In the genomic region with DNA sequence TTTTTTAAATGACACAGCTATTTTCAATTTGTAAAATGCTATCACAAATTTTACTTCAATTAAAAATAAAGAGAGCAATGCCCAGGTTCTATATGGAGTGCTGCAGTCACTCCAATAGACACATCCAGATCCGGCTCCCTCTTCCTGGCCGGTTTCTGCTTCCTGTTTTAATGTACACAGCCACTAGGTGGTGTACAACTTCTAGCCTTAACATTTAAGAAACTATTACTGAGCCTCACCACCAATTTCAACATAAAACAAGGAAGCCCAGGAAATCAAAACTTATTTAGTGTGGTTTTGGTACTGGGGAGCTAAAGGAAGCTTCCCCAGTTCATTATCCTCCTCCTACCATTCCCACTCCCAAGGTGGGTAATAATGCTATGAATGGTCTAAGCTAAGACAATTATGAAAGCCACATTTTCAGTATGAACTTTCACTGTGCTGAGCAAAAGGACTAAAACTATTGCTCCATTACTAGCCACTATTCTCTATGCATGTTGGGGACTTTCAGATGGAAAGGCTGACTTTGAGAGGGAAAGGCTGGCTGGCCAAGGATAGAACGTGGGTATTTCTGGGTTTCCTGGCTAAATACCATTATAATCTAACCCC, we compare ENCODE assay signal across 8 cellular contexts. TPM values are rescaled to one million over a fixed set of nuclear protein-coding genes. Genes with fewer than 3 reads are reported as not detected.
DNase-seq lines count a peak whose midpoint lies in the region; ATAC-seq, FAIRE-seq and TF ChIP-seq lines count a peak whose summit lies in the region.

No MANE protein-coding gene starts in this region.

- no peak for TF ChIP-seq POLR2A in H54 (IDR thresholded peaks at IDR 0.05; ENCODE audit: low read depth, low read length)

- 19 to 23% methylated on average over 3 of the region's 3 CpGs for WGBS in lung, 2 donors

- peak overlapping the region in 5 of 11 experiments; percentile 4 to 35 (median 19); a peak in 8 of 22 replicates for H3K27ac ChIP-seq in BLaER1 treated with 17β-estradiol and CSF1 and Interleukin-3, amounts not matched to agents 10 nM and 100 nM
- H3K27ac ChIP-seq in VCaP (peak overlapping the region; percentile 4; the same call in 1 of the 2 replicates), dorsolateral prefrontal cortex (peak overlapping the region in 56 of 59 donors; percentile 24 to 91 (median 78)), lung (ENCODE audit: low read depth in 1 of 2, low read length in 1 of 2) (peak overlapping the region in 1 of 2 donors; percentile 9)

- FAIRE-seq in H54 (lab: Jason Lieb, UNC) = no peak

- TF ChIP-seq CTCF in VCaP (conservative IDR thresholded peaks at IDR 0.05) (peak; percentile 82), dorsolateral prefrontal cortex (IDR thresholded peaks at IDR 0.05 in 54 of 56, conservative IDR thresholded peaks at IDR 0.05 in 2 of 56; ENCODE audit: low read depth in 1 of 56, partially characterized antibody in 56 of 56) (peak; percentile 80 to 97 (median 88)), lung (IDR thresholded peaks at IDR 0.05; ENCODE audit: control extremely low read depth, extremely low read depth) (peak; percentile 62)

- H3K9ac ChIP-seq in BLaER1 treated with 17β-estradiol and CSF1 and Interleukin-3, amounts not matched to agents 10 nM and 100 nM = no peak overlapping the region

- peaks cover 0 to 5% (median 0%) of the 10 kb centered on the region in 11 experiments; a peak in 2 of 22 replicates for H3K9me3 ChIP-seq in BLaER1 treated with 17β-estradiol and CSF1 and Interleukin-3, amounts not matched to agents 10 nM and 100 nM (replicated peaks in 1 of 11)
- peaks cover 0 to 9% of the 10 kb centered on the region in 2 donors for H3K9me3 ChIP-seq in lung (ENCODE audit: control insufficient read depth in 2 of 2, insufficient read depth in 1 of 2, low read length in 1 of 2)

- peaks cover 0 to 12% (median 8%) of the 10 kb centered on the region in 10 experiments; a peak in 14 of 20 replicates for H3K4me1 ChIP-seq in BLaER1 treated with 17β-estradiol and CSF1 and Interleukin-3, amounts not matched to agents 10 nM and 100 nM
- peaks cover 0 to 3% of the 10 kb centered on the region in 2 donors for H3K4me1 ChIP-seq in lung (ENCODE audit: control insufficient read depth in 2 of 2, insufficient read depth in 2 of 2, low read length in 2 of 2)

- no peaks in the 10 kb centered on the region for H4K20me1 ChIP-seq in BLaER1 treated with 17β-estradiol and CSF1 and Interleukin-3, amounts not matched to agents 10 nM and 100 nM

- H3K36me3 ChIP-seq in BLaER1 treated with 17β-estradiol and CSF1 and Interleukin-3, amounts not matched to agents 10 nM and 100 nM = no peaks in the 10 kb centered on the region
- H3K36me3 ChIP-seq in lung (ENCODE audit: control insufficient read depth in 2 of 2, insufficient read depth in 2 of 2, low read length in 2 of 2) = peaks cover 18 to 25% of the 10 kb centered on the region in 2 donors

- 0 out of 22 replicates have a peak, but pooled peaks cover 0 to under 1% (median 0%) of the 10 kb centered on the region in 11 experiments for H3K27me3 ChIP-seq in BLaER1 treated with 17β-estradiol and CSF1 and Interleukin-3, amounts not matched to agents 10 nM and 100 nM
- H3K27me3 ChIP-seq in dorsolateral prefrontal cortex (no peaks in the 10 kb centered on the region), lung (ENCODE audit: control insufficient read depth, insufficient read depth) (no peaks in the 10 kb centered on the region)

- peak; percentile 87 for ATAC-seq in lung (ENCODE audit: insufficient read depth, low FRiP score)
- ATAC-seq in GM18873 (IDR thresholded peaks at IDR 0.05; ENCODE audit: low FRiP score, unreplicated experiment) = no peak

- H3K4me3 ChIP-seq in BLaER1 treated with 17β-estradiol and CSF1 and Interleukin-3, amounts not matched to agents 10 nM and 100 nM = no peak overlapping the region
- peak overlapping the region in 2 of 59 donors; percentile 2 to 11 for H3K4me3 ChIP-seq in dorsolateral prefrontal cortex
- no peak overlapping the region for H3K4me3 ChIP-seq in lung

- DNase-seq in H54 (ENCODE audit: insufficient read length, low spot score) (peak; percentile 42), NCI-H2196 (lab: John Stamatoyannopoulos, UW; ENCODE audit: unreplicated experiment) (peak; percentile 74), dorsolateral prefrontal cortex (peak in 4 of 10 donors; percentile 52 to 70 (median 62)), lung (ENCODE audit: low spot score) (peak; percentile 68), stromal cell of bone marrow (ENCODE audit: low read depth) (peak; percentile 65)

- H3K4me2 ChIP-seq in BLaER1 treated with 17β-estradiol and CSF1 and Interleukin-3, amounts not matched to agents 10 nM and 100 nM = peak overlapping the region in 7 of 11 experiments; percentile 17 to 36 (median 23); a peak in 9 of 22 replicates

- intact Hi-C loops in dorsolateral prefrontal cortex (cut with DNase I) = loop anchor here (1.0 to 10.0 kb wide), 5 partner anchors 45 to 223 kb away; no protein-coding TSS in a partner anchor

RNA-seq across cellular contexts. Expression of gene MTMR11, which starts 25.5 kb away (rescaled TPM):
- total RNA-seq in dorsolateral prefrontal cortex (10 to 100 TPM in 106 of 120 experiments, 1 to 10 TPM in 14; 5.4 to 32.3 (median 13.3) TPM), lung (10 to 100 TPM; 10.1 to 11.2 TPM)
- 1 to 10 TPM; 6.9 to 7.7 TPM for polyA plus RNA-seq in lung

RNA-seq across cellular contexts. Expression of gene SF3B4, which starts 34.5 kb away (rescaled TPM):
- total RNA-seq in dorsolateral prefrontal cortex = 10 to 100 TPM; 17.5 to 36.2 (median 25.7) TPM
- total RNA-seq in lung = 10 to 100 TPM; 19.6 to 48.1 TPM
- 10 to 100 TPM; 37.2 to 38.3 TPM for polyA plus RNA-seq in lung

RNA-seq across cellular contexts. Expression of gene SV2A, which starts 44.5 kb away (rescaled TPM):
- 100 to 1,000 TPM in 113 of 120 experiments, 10 to 100 TPM in 7; 78.3 to 287 (median 196) TPM for total RNA-seq in dorsolateral prefrontal cortex
- 1 to 10 TPM; 2.3 to 2.4 TPM for total RNA-seq in lung
- polyA plus RNA-seq in lung = under 1 TPM; 0.94 to 0.98 TPM

RNA-seq across cellular contexts. Expression of gene OTUD7B, which starts 48.4 kb away (rescaled TPM):
- total RNA-seq in dorsolateral prefrontal cortex = 100 to 1,000 TPM in 4 of 120 experiments, 10 to 100 TPM in 116; 28.4 to 126 (median 52.8) TPM
- total RNA-seq in lung = 10 to 100 TPM; 26.4 to 28.3 TPM
- polyA plus RNA-seq in lung = 1 to 10 TPM; 4.0 to 7.9 TPM

Comparison
In these comparisons a context has a peak if more than half of its experiments do, and no peak if none do; other contexts are left out.
1. RNA of gene SV2A, which starts 44.5 kb away (total RNA-seq): 78.3 to 287 TPM in dorsolateral prefrontal cortex; 2.3 to 2.4 TPM in lung; every median in the first group is over 10 times any median in the second.
2. Peak in every context shown above with its lines, with median percentiles within 50 percentile points of each other: CTCF ChIP-seq.